In genomic region chr22:20549232-20549841, GRCh38 we compare ENCODE assay signal across 8 cellular contexts. TPM values are rescaled to one million over a fixed set of nuclear protein-coding genes. Genes with fewer than 3 reads are reported as not detected.
DNase-seq lines count a peak whose midpoint lies in the region; ATAC-seq, FAIRE-seq and TF ChIP-seq lines count a peak whose summit lies in the region.

No MANE protein-coding gene starts in this region.

- H3K27me3 ChIP-seq in CD8-positive, alpha-beta memory T cell (ENCODE audit: insufficient read depth, low read length, poor library complexity, severe bottlenecking), result no peaks in the 10 kb centered on the region
- H3K27me3 ChIP-seq in bronchial epithelial cell (ENCODE audit: control insufficient read depth, insufficient read depth, low read length), result no peaks in the 10 kb centered on the region

- H3K27ac ChIP-seq in CD8-positive, alpha-beta memory T cell (ENCODE audit: low read depth, low read length), result peak overlapping the region; percentile 70

- H3K4me3 Mint-ChIP-seq in CD8-positive, alpha-beta memory T cell, result peak overlapping the region; percentile 82 to 96 (median 92)
- H3K4me3 Mint-ChIP-seq in T-helper 1 cell treated with Interleukin-12 subunit alpha and Interleukin-12 subunit beta and Interleukin-4 antibody, amounts not matched to agents 30 μg/mL and 1 μg/mL, for 36 hours, result peak overlapping the region; percentile 78
- peak overlapping the region; percentile 79 for H3K4me3 Mint-ChIP-seq in natural killer cell

- no peaks in the 10 kb centered on the region for H3K9me3 Mint-ChIP-seq in CD8-positive, alpha-beta memory T cell
- H3K9me3 Mint-ChIP-seq in T-helper 1 cell treated with Interleukin-12 subunit alpha and Interleukin-12 subunit beta and Interleukin-4 antibody, amounts not matched to agents 30 μg/mL and 1 μg/mL, for 36 hours, result no peaks in the 10 kb centered on the region
- H3K9me3 Mint-ChIP-seq in natural killer cell, result no peaks in the 10 kb centered on the region

- CTCF ChIA-PET in CD8-positive, alpha-beta memory T cell (lab: Charles Lee), result interaction anchor here (1.2 to 19.1 kb wide), 6 partner anchors 10 to 131 kb away, joined by 3 to 389 read pairs (median 5); partner anchors contain the start of gene MED15
- CTCF ChIA-PET in GM10248 (lab: Yijun Ruan, JAX), result interaction anchor here (1.2 to 12.5 kb wide), 3 partner anchors 15 to 22 kb away, joined by 3 to 100 read pairs (median 10); no protein-coding TSS in a partner anchor

- no peak for TF ChIP-seq CTCF in bronchial epithelial cell (IDR thresholded peaks at IDR 0.05; ENCODE audit: insufficient read depth, low read length, severe bottlenecking)
- no peak for TF ChIP-seq CTCF in natural killer cell (IDR thresholded peaks at IDR 0.05)
- no peak for TF ChIP-seq CTCF in GM10248 (IDR thresholded peaks at IDR 0.05; ENCODE audit: control extremely low read depth, extremely low read depth, low read depth, missing control alignments)

- H3K4me1 Mint-ChIP-seq in CD8-positive, alpha-beta memory T cell, result peaks cover 81 to 95% (median 89%) of the 10 kb centered on the region in 3 donors
- peaks cover 56% of the 10 kb centered on the region for H3K4me1 Mint-ChIP-seq in T-helper 1 cell treated with Interleukin-12 subunit alpha and Interleukin-12 subunit beta and Interleukin-4 antibody, amounts not matched to agents 30 μg/mL and 1 μg/mL, for 36 hours (ENCODE audit: low read depth)
- peaks cover 63 to 67% of the 10 kb centered on the region in 2 donors for H3K4me1 Mint-ChIP-seq in natural killer cell

- DNase-seq in CD8-positive, alpha-beta memory T cell, result peak; percentile 53 to 84 (median 65)
- DNase-seq in bronchial epithelial cell (ENCODE audit: low read depth) (no peak), natural killer cell (no peak), 8988T (no peak), NCI-H2029 (lab: John Stamatoyannopoulos, UW) (no peak), GM10248 (ENCODE audit: extremely low spot score) (no peak)

- peak overlapping the region; percentile 53 for H3K4me3 ChIP-seq in CD8-positive, alpha-beta memory T cell (ENCODE audit: low read length)
- H3K4me3 ChIP-seq in bronchial epithelial cell (ENCODE audit: low read depth, low read length), result no peak overlapping the region

- peaks cover 0 to 50% (median 9%) of the 10 kb centered on the region in 3 donors for H3K36me3 Mint-ChIP-seq in CD8-positive, alpha-beta memory T cell
- peaks cover 30% of the 10 kb centered on the region for H3K36me3 Mint-ChIP-seq in T-helper 1 cell treated with Interleukin-12 subunit alpha and Interleukin-12 subunit beta and Interleukin-4 antibody, amounts not matched to agents 30 μg/mL and 1 μg/mL, for 36 hours (ENCODE audit: low read depth)
- no peaks in the 10 kb centered on the region for H3K36me3 Mint-ChIP-seq in natural killer cell

- peak overlapping the region; percentile 90 to 100 (median 98) for H3K27ac Mint-ChIP-seq in CD8-positive, alpha-beta memory T cell
- peak overlapping the region; percentile 98 for H3K27ac Mint-ChIP-seq in T-helper 1 cell treated with Interleukin-12 subunit alpha and Interleukin-12 subunit beta and Interleukin-4 antibody, amounts not matched to agents 30 μg/mL and 1 μg/mL, for 36 hours
- peak overlapping the region; percentile 94 to 95 for H3K27ac Mint-ChIP-seq in natural killer cell

- no peaks in the 10 kb centered on the region for H3K27me3 Mint-ChIP-seq in CD8-positive, alpha-beta memory T cell
- no peaks in the 10 kb centered on the region for H3K27me3 Mint-ChIP-seq in T-helper 1 cell treated with Interleukin-12 subunit alpha and Interleukin-12 subunit beta and Interleukin-4 antibody, amounts not matched to agents 30 μg/mL and 1 μg/mL, for 36 hours (ENCODE audit: low read depth)
- no peaks in the 10 kb centered on the region for H3K27me3 Mint-ChIP-seq in natural killer cell (ENCODE audit: low read depth in 2 of 2)

- H3K9me3 ChIP-seq in CD8-positive, alpha-beta memory T cell (ENCODE audit: low read length), result no peaks in the 10 kb centered on the region

- peaks cover 95% of the 10 kb centered on the region for H3K4me1 ChIP-seq in CD8-positive, alpha-beta memory T cell (ENCODE audit: insufficient read depth, low read length)

- peaks cover 28% of the 10 kb centered on the region for H3K36me3 ChIP-seq in CD8-positive, alpha-beta memory T cell (ENCODE audit: insufficient read depth, low read length)
- H3K36me3 ChIP-seq in bronchial epithelial cell (ENCODE audit: control insufficient read depth, insufficient read depth, low read length), result peaks cover 25% of the 10 kb centered on the region

- POLR2A ChIA-PET in CD8-positive, alpha-beta memory T cell (lab: Charles Lee), result interaction anchor here (1.0 to 11.4 kb wide), 5 partner anchors 8 to 85 kb away, joined by 5 to 226 read pairs (median 10); partner anchors contain the start of gene MED15
- POLR2A ChIA-PET in GM10248 (lab: Yijun Ruan, JAX), result no interaction called here

- ATAC-seq in natural killer cell (peak; percentile 76 to 83 (median 77)), HG02970 (IDR thresholded peaks at IDR 0.05; ENCODE audit: low FRiP score, unreplicated experiment) (no peak)

- peak; percentile 52 for FAIRE-seq in bronchial epithelial cell (lab: Jason Lieb, UNC)

- intact Hi-C loops in natural killer cell (cut with micrococcal nuclease), result loop anchor here (2.0 to 5.0 kb wide), 2 partner anchors 19 to 37 kb away; no protein-coding TSS in a partner anchor

RNA-seq across cellular contexts. Expression of gene MED15, which starts 41.9 kb away (rescaled TPM):
- total RNA-seq in CD8-positive, alpha-beta memory T cell, result 100 to 1,000 TPM in 1 of 2 experiments, 10 to 100 TPM in 1; 98.0 to 106 TPM
- polyA plus RNA-seq in CD8-positive, alpha-beta memory T cell, result 120 TPM
- total RNA-seq in bronchial epithelial cell (20.5 and 22.5 TPM in 2 replicates), natural killer cell (100 to 1,000 TPM; 269 to 291 (median 270) TPM)

RNA-seq across cellular contexts. Expression of gene KLHL22, which starts 53.7 kb away (rescaled TPM):
- 10 to 100 TPM; 17.2 to 17.6 TPM for total RNA-seq in CD8-positive, alpha-beta memory T cell
- polyA plus RNA-seq in CD8-positive, alpha-beta memory T cell, result 25.4 TPM
- total RNA-seq in bronchial epithelial cell, result 15.7 and 17.1 TPM in 2 replicates
- 10 to 100 TPM; 26.5 to 53.0 (median 31.0) TPM for total RNA-seq in natural killer cell

Comparison
In these comparisons a context has a peak if more than half of its experiments do, and no peak if none do; other contexts are left out.
1. DNase-seq: peak in CD8-positive, alpha-beta memory T cell (5 of 5); none in bronchial epithelial cell (single experiment), natural killer cell (single experiment), 8988T (single experiment), NCI-H2029 (single experiment) and GM10248 (single experiment).
2. Peak in every context shown above with its lines, with median percentiles within 50 percentile points of each other: H3K27ac Mint-ChIP-seq and H3K4me3 Mint-ChIP-seq.